16 cellular contexts compared by ENCODE assay signal in the genomic region with DNA sequence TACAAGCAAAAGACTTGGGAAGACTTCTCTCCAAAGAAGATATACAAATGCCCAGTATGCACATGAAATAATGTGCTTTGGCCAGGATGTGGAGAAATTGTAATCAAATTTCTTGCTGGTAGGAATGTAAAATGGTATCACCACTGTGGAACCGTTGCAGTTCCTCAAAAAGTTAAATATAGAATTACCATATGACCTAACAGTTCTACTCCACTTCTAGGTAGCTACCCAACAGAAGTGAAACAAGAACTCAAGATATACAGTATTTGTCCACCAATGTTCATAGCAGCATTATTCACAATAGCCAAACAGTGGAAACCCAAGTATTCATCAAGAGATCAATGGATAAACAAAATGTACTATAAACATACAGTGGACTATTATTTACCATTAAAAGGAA.
DNase-seq lines count a peak whose midpoint lies in the region; ATAC-seq lines count a peak whose summit lies in the region.
"Had no signal": no experiment of that assay in that cellular context is flagged by ENCODE, and none has a peak within 500 bp of the region (broad histone marks: within the 10 kb centered on the region; RNA-seq: fewer than 3 reads in every experiment).

No MANE protein-coding gene starts in this region.

- no peaks in the 10 kb centered on the region for H3K4me1 ChIP-seq in naive thymus-derived CD4-positive, alpha-beta T cell (ENCODE audit: control insufficient read depth in 2 of 2, insufficient read depth in 2 of 2, low read length in 2 of 2)
- H3K4me1 ChIP-seq: upper lobe of right lung had no signal

- peaks cover 0 to 28% (median 9%) of the 10 kb centered on the region in 5 donors for H3K36me3 Mint-ChIP-seq in naive thymus-derived CD4-positive, alpha-beta T cell

- DNase-seq in SKM-1 treated with dmso at 0.1 percent for 144 hours (lab: John Stamatoyannopoulos, UW; ENCODE audit: unreplicated experiment) (peak; percentile 26), SKM-1 (lab: John Stamatoyannopoulos, UW; ENCODE audit: unreplicated experiment) (no peak), Kasumi-1 (lab: John Stamatoyannopoulos, UW) (peak; percentile 24 to 36), MG63 (no peak), NK-92 (lab: John Stamatoyannopoulos, UW; ENCODE audit: unreplicated experiment) (no peak), activated T-cell treated with anti-CD3 and anti-CD28 coated beads for 4 hours (no peak)
- no peak for DNase-seq in naive thymus-derived CD4-positive, alpha-beta T cell
- DNase-seq: activated T-cell treated with anti-CD3 and anti-CD28 coated beads, Interleukin-2, amount 50 U/mL, for 48 hours; cortex of kidney; NCI-H2029 treated with DMSO at 0.1 percent for 48 hours; NK-92 treated with Interleukin-12 subunit alpha and Interleukin-12 subunit beta, amount 100 ng/mL, for 24 hours; pancreas; T-cell; upper lobe of right lung had no signal

- no peak overlapping the region for H3K27ac ChIP-seq in naive thymus-derived CD4-positive, alpha-beta T cell (ENCODE audit: low read depth, low read length)
- H3K27ac ChIP-seq: pancreas, upper lobe of right lung had no signal

- no peaks in the 10 kb centered on the region for H3K9me3 Mint-ChIP-seq in naive thymus-derived CD4-positive, alpha-beta T cell
- H3K9me3 Mint-ChIP-seq: mesothelial cell of epicardium, T-cell had no signal

- H3K4me3 ChIP-seq in MG63, result no peak overlapping the region
- no peak overlapping the region for H3K4me3 ChIP-seq in naive thymus-derived CD4-positive, alpha-beta T cell (ENCODE audit: low read length)
- H3K4me3 ChIP-seq: pancreas, upper lobe of right lung had no signal

- H3K27me3 ChIP-seq in MG63, result no peaks in the 10 kb centered on the region
- H3K27me3 ChIP-seq in naive thymus-derived CD4-positive, alpha-beta T cell (ENCODE audit: control insufficient read depth in 2 of 2, insufficient read depth in 2 of 2, low read length in 2 of 2), result no peaks in the 10 kb centered on the region
- H3K27me3 ChIP-seq: pancreas, upper lobe of right lung had no signal

- ATAC-seq in HG02852 (IDR thresholded peaks at IDR 0.05; ENCODE audit: unreplicated experiment), result peak; percentile 78
- no peak for ATAC-seq in naive thymus-derived CD4-positive, alpha-beta T cell
- ATAC-seq: pancreas, T-cell, upper lobe of right lung had no signal

- H3K27me3 Mint-ChIP-seq in naive thymus-derived CD4-positive, alpha-beta T cell, result no peaks in the 10 kb centered on the region
- H3K27me3 Mint-ChIP-seq: T-cell had no signal

- peaks cover 0 to 4% (median 0%) of the 10 kb centered on the region in 7 donors for H3K4me1 Mint-ChIP-seq in naive thymus-derived CD4-positive, alpha-beta T cell

- CTCF ChIA-PET in naive thymus-derived CD4-positive, alpha-beta T cell (lab: Charles Lee), result no interaction called here

- H3K27ac Mint-ChIP-seq in naive thymus-derived CD4-positive, alpha-beta T cell, result no peak overlapping the region
- H3K27ac Mint-ChIP-seq: mesothelial cell of epicardium, T-cell had no signal

- intact Hi-C loops in naive thymus-derived CD4-positive, alpha-beta T cell (cut with micrococcal nuclease), result loop anchor here in 1 of 2 donors (10.0 kb wide), 1 partner anchor 741 kb away; no protein-coding TSS in a partner anchor

- no peaks in the 10 kb centered on the region; the same call in 1 of the 2 replicates for H3K36me3 ChIP-seq in MG63
- no peaks in the 10 kb centered on the region for H3K36me3 ChIP-seq in naive thymus-derived CD4-positive, alpha-beta T cell (ENCODE audit: control insufficient read depth in 2 of 3, insufficient read depth in 3 of 3, low read length in 3 of 3)
- H3K36me3 ChIP-seq: pancreas had no signal

- H3K4me3 Mint-ChIP-seq in naive thymus-derived CD4-positive, alpha-beta T cell, result no peak overlapping the region
- H3K4me3 Mint-ChIP-seq: mesothelial cell of epicardium, T-cell had no signal

- H3K9me3 ChIP-seq in MG63, result no peaks in the 10 kb centered on the region
- no peaks in the 10 kb centered on the region for H3K9me3 ChIP-seq in naive thymus-derived CD4-positive, alpha-beta T cell (ENCODE audit: control insufficient read depth in 2 of 3, low read length in 3 of 3)
- H3K9me3 ChIP-seq: pancreas, upper lobe of right lung had no signal

- POLR2A ChIA-PET in naive thymus-derived CD4-positive, alpha-beta T cell (lab: Charles Lee), result no interaction called here

Comparison
In these comparisons a context has a peak if more than half of its experiments do, and no peak if none do; other contexts are left out.
1. DNase-seq: peak in SKM-1 treated with dmso at 0.1 percent for 144 hours (single experiment) and Kasumi-1 (2 of 2); none in SKM-1 (single experiment), MG63 (single experiment), NK-92 (single experiment), activated T-cell treated with anti-CD3 and anti-CD28 coated beads for 4 hours (single experiment) and naive thymus-derived CD4-positive, alpha-beta T cell (0 of 9).